8 cellular contexts compared by ENCODE assay signal in genomic region chr11:126415669-126416420, GRCh38.
A peak's percentile ranks its signal among the peaks of the same experiment; 100 is the strongest.
DNase-seq lines count a peak whose midpoint lies in the region; ATAC-seq, FAIRE-seq and TF ChIP-seq lines count a peak whose summit lies in the region.

No MANE protein-coding gene starts in this region.

- RAD21 ChIA-PET in GM12878 (lab: Charles Lee; ENCODE audit: unreplicated experiment), result no interaction called here

- in situ Hi-C loops in GM12878 (cut with MboI), result no loop called here

- H3K4me2 ChIP-seq in GM12878 (ENCODE audit: control insufficient read depth, insufficient read depth) (0 out of 2 replicates have a peak overlapping the region, but pooled peaks have one; percentile 24), keratinocyte (ENCODE audit: control insufficient read depth, extremely low read depth, insufficient read depth, low read depth, low read length) (peak overlapping the region; percentile 76)

- no peaks in the 10 kb centered on the region for H3K9me1 ChIP-seq in keratinocyte (ENCODE audit: control insufficient read depth, extremely low read depth, insufficient read depth, low read length)

- no peak overlapping the region for H3K27ac ChIP-seq in GM12878 (ENCODE audit: control insufficient read depth, insufficient read depth)
- H3K27ac ChIP-seq in keratinocyte (ENCODE audit: control insufficient read depth, insufficient read depth, low read length), result peak overlapping the region; percentile 32

- CTCF ChIA-PET in GM12878 (lab: Yijun Ruan, JAX), result no interaction called here

- SMC1A ChIA-PET in GM12878 (lab: Charles Lee; ENCODE audit: uncharacterized antibody, unreplicated experiment), result no interaction called here

- H3K36me3 ChIP-seq in GM12878 (ENCODE audit: control insufficient read depth in 2 of 2, insufficient read depth in 2 of 2, low read length in 1 of 2) (no peaks in the 10 kb centered on the region), keratinocyte (ENCODE audit: control insufficient read depth in 2 of 2, extremely low read depth in 1 of 2, insufficient read depth in 2 of 2, low read length in 2 of 2) (peaks cover 5 to 17% of the 10 kb centered on the region in 2 experiments)

- H3K79me2 ChIP-seq in GM12878 (ENCODE audit: control insufficient read depth, insufficient read depth, low read length) (no peaks in the 10 kb centered on the region), keratinocyte (ENCODE audit: control insufficient read depth, insufficient read depth, low read length) (no peaks in the 10 kb centered on the region)

- H3K4me1 ChIP-seq in GM12878 (ENCODE audit: control insufficient read depth, insufficient read depth, low read length), result peaks cover 10% of the 10 kb centered on the region
- H3K4me1 ChIP-seq in keratinocyte (ENCODE audit: control insufficient read depth, extremely low read depth, insufficient read depth, low read length), result peaks cover 15% of the 10 kb centered on the region

- BruUV-seq in GM12878 (replicated peaks; lab: Mats Ljungman, UMichigan), result no TSS peak

- H3K9me3 ChIP-seq in GM12878 (replicated peaks; ENCODE audit: control insufficient read depth, insufficient read depth, low read length) (no peaks in the 10 kb centered on the region), keratinocyte (ENCODE audit: control insufficient read depth, low read depth, low read length) (no peaks in the 10 kb centered on the region)

- no peak overlapping the region for H3K9ac ChIP-seq in GM12878 (ENCODE audit: control insufficient read depth, insufficient read depth, low read length)
- peak overlapping the region; percentile 65 for H3K9ac ChIP-seq in keratinocyte (ENCODE audit: control insufficient read depth, extremely low read depth, insufficient read depth, low read length)

- intact Hi-C loops in GM12878 (cut with micrococcal nuclease; ENCODE audit: unreplicated experiment), result loop anchor here (5.0 kb wide), 1 partner anchor 59 kb away; the partner anchor contains the start of gene ST3GAL4

- no peak for TF ChIP-seq RAD21 in GM12878 (IDR thresholded peaks at IDR 0.05; ENCODE audit: insufficient read depth, low read depth, low read length)

- dilution Hi-C loops in keratinocyte (cut with MboI; ENCODE audit: extremely low pct_ligation_motif_present, low sequenced_read_pairs), result no loop called here

- H3K4me3 ChIP-seq in GM12878 (no peak overlapping the region), keratinocyte (ENCODE audit: control insufficient read depth in 2 of 3, extremely low read depth in 1 of 3, insufficient read depth in 2 of 3, low read depth in 1 of 3, low read length in 3 of 3) (peak overlapping the region in 1 of 3 experiments; percentile 57), skeletal muscle cell (ENCODE audit: low read depth, low read length) (peak overlapping the region; percentile 53)

- POLR2A ChIA-PET in GM12878 (lab: Charles Lee), result no interaction called here

- 84% methylated on average over 19 of the region's 19 CpGs for WGBS in GM12878 (ENCODE audit: insufficient coverage, insufficient replicate concordance, low lambda C conversion rate, missing lambda C conversion rate)

- ATAC-seq in GM19372 (IDR thresholded peaks at IDR 0.05; ENCODE audit: low read depth, unreplicated experiment) (peak; percentile 5), GM12878 (no peak), GM19455 (IDR thresholded peaks at IDR 0.05; ENCODE audit: unreplicated experiment) (no peak), HG03354 (IDR thresholded peaks at IDR 0.05; ENCODE audit: poor library complexity, severe bottlenecking, unreplicated experiment) (no peak)

- TF ChIP-seq CTCF in GM12878 (IDR thresholded peaks at IDR 0.05 in 2 of 3, conservative IDR thresholded peaks at IDR 0.05 in 1 of 3; ENCODE audit: control insufficient read depth in 2 of 3, extremely low read depth in 1 of 3, insufficient read depth in 1 of 3, low read depth in 3 of 3, low read length in 3 of 3) (no peak), keratinocyte (optimal IDR thresholded peaks at IDR 0.05 in 1 of 3, IDR thresholded peaks at IDR 0.05 in 1 of 3, conservative IDR thresholded peaks at IDR 0.05 in 1 of 3; ENCODE audit: extremely low read depth in 1 of 3, insufficient read depth in 2 of 3, low read length in 3 of 3) (no peak)

- DNase-seq in GM12878 (ENCODE audit: low read depth, low spot score) (no peak), keratinocyte (ENCODE audit: low read depth, low spot score) (no peak), skeletal muscle cell (ENCODE audit: low read depth) (no peak), SHP77 (lab: John Stamatoyannopoulos, UW) (no peak), 8988T (no peak)

- H4K20me1 ChIP-seq in GM12878 (ENCODE audit: control insufficient read depth, insufficient read depth), result no peaks in the 10 kb centered on the region
- H4K20me1 ChIP-seq in keratinocyte (ENCODE audit: control insufficient read depth, extremely low read depth, insufficient read depth, low read length), result no peaks in the 10 kb centered on the region

- no peak for TF ChIP-seq POLR2A in GM12878 (IDR thresholded peaks at IDR 0.05; ENCODE audit: low read depth, low read length)

- no peak overlapping the region; the same call in 1 of the 2 replicates for H2AFZ ChIP-seq in GM12878 (ENCODE audit: control insufficient read depth, low read depth, low read length)
- H2AFZ ChIP-seq in keratinocyte (ENCODE audit: control insufficient read depth, low read length), result peak overlapping the region; percentile 42

- TF ChIP-seq EP300 in GM12878 (IDR thresholded peaks at IDR 0.05; ENCODE audit: borderline replicate concordance in 1 of 2, control insufficient read depth in 1 of 2, low read depth in 2 of 2, low read length in 2 of 2), result no peak

- H3K27me3 ChIP-seq in GM12878 (replicated peaks in 1 of 2; ENCODE audit: control insufficient read depth in 2 of 2, insufficient read depth in 2 of 2, low read length in 1 of 2) (peaks cover 0 to 2% of the 10 kb centered on the region in 2 experiments; a peak in 2 of 4 replicates), keratinocyte (ENCODE audit: control insufficient read depth, extremely low read depth, insufficient read depth, low read length) (no peaks in the 10 kb centered on the region)

- FAIRE-seq in GM12878 (lab: Jason Lieb, UNC) (no peak), keratinocyte (lab: Jason Lieb, UNC) (no peak)

TF ChIP-seq in GM12878, 131 proteins besides CTCF, POLR2A, EP300 and RAD21:
- TF ChIP-seq FOXK2 (IDR thresholded peaks at IDR 0.05) (no peak), HDAC2 (IDR thresholded peaks at IDR 0.05) (no peak), MYC (IDR thresholded peaks at IDR 0.05; ENCODE audit: insufficient read depth, insufficient read length, insufficient replicate concordance, low read length, severe bottlenecking) (no peak), SMC3 (IDR thresholded peaks at IDR 0.05; ENCODE audit: borderline replicate concordance, low read length) (no peak), ATF3 (IDR thresholded peaks at IDR 0.05; ENCODE audit: borderline replicate concordance, extremely low read depth, low read depth, low read length) (no peak), ZNF217 (IDR thresholded peaks at IDR 0.05) (no peak), SRF (IDR thresholded peaks at IDR 0.05; ENCODE audit: low read depth in 2 of 2, low read length in 2 of 2) (no peak), NFIC (IDR thresholded peaks at IDR 0.05; ENCODE audit: low read depth, low read length) (no peak)
